39 cellular contexts compared by ENCODE assay signal in genomic region chr6:80832337-80832736, GRCh38.
"Had no signal": no experiment of that assay in that cellular context is flagged by ENCODE, and none has a peak within 500 bp of the region (broad histone marks: within the 10 kb centered on the region; RNA-seq: fewer than 3 reads in every experiment).

No MANE protein-coding gene starts in this region.

- H3K9me3 ChIP-seq: adrenal gland, ascending aorta, body of pancreas, breast epithelium had no signal

- H3K27ac Mint-ChIP-seq: activated naive CD4-positive, alpha-beta T cell treated with anti-CD3 and anti-CD28 coated beads for 36 hours; activated naive CD4-positive, alpha-beta T cell treated with anti-CD3 and anti-CD28 coated beads, Interleukin-2, amount 10 ng/mL, durations not matched to agents 7 days and 5 days; activated naive CD4-positive, alpha-beta T cell treated with anti-CD3 and anti-CD28 coated beads, Interleukin-2, amount 50 U/mL, for 24 hours; activated naive CD4-positive, alpha-beta T cell treated with anti-CD3 and anti-CD28 coated beads, Interleukin-2, amount 50 U/mL, for 72 hours; activated naive CD8-positive, alpha-beta T cell; activated naive CD8-positive, alpha-beta T cell treated with anti-CD3 and anti-CD28 coated beads for 36 hours; activated naive CD8-positive, alpha-beta T cell treated with anti-CD3 and anti-CD28 coated beads, Interleukin-2, amount 10 ng/mL, durations not matched to agents 7 days and 5 days; activated naive CD8-positive, alpha-beta T cell treated with anti-CD3 and anti-CD28 coated beads, Interleukin-2, amount 50 U/mL, for 24 hours; activated T-cell treated with anti-CD3 and anti-CD28 coated beads, Interleukin-2, amount 50 U/mL, for 24 hours; activated T-cell treated with anti-CD3 and anti-CD28 coated beads, Interleukin-2, amount 50 U/mL, for 72 hours; activated T-helper 1 cell treated with anti-CD3 and anti-CD28 coated beads, Interleukin-12 subunit alpha, Interleukin-12 subunit beta, Interleukin-2, Interleukin-4 antibody, amounts not matched to agents 30 ng/mL and 10 ng/mL and 1 ng/mL, durations not matched to agents 14 hours and 24 hours and 36 hours; activated T-helper 17 cell treated with anti-CD3 and anti-CD28 coated beads, Interleukin-2, amount 50 U/mL, for 72 hours; activated T-helper 2 cell treated with anti-CD3 and anti-CD28 coated beads, Interferon-gamma antibody, Interleukin-2, Interleukin-4, amounts not matched to agents 10 μg/mL and 5 μg/mL and 100 μg/mL, durations not matched to agents 14 hours and 24 hours and 36 hours; brain had no signal

- H3K4me1 ChIP-seq: adrenal gland, ascending aorta, body of pancreas, breast epithelium had no signal

- DNase-seq: activated effector memory CD4-positive, alpha-beta T cell treated with anti-CD3 and anti-CD28 coated beads, Interleukin-2, amount 50 U/mL, for 16 hours; activated effector memory CD4-positive, alpha-beta T cell treated with Interleukin-2 at 50 U/mL for 16 hours; activated gamma-delta T cell; activated gamma-delta T cell treated with Interleukin-2 at 50 U/mL for 16 hours; activated naive CD4-positive, alpha-beta T cell; activated naive CD4-positive, alpha-beta T cell treated with anti-CD3 and anti-CD28 coated beads for 36 hours; activated naive CD4-positive, alpha-beta T cell treated with anti-CD3 and anti-CD28 coated beads, Interleukin-2, amount 10 ng/mL, durations not matched to agents 7 days and 5 days; activated naive CD4-positive, alpha-beta T cell treated with anti-CD3 and anti-CD28 coated beads, Interleukin-2, amount 50 U/mL, for 16 hours; activated naive CD4-positive, alpha-beta T cell treated with Interleukin-2 at 50 U/mL for 16 hours; activated naive CD8-positive, alpha-beta T cell treated with anti-CD3 and anti-CD28 coated beads for 36 hours; activated naive CD8-positive, alpha-beta T cell treated with anti-CD3 and anti-CD28 coated beads, Interleukin-2, amount 10 ng/mL, durations not matched to agents 7 days and 5 days; activated naive CD8-positive, alpha-beta T cell treated with anti-CD3 and anti-CD28 coated beads, Interleukin-2, amount 50 U/mL, for 24 hours; activated T-cell treated with anti-CD3 and anti-CD28 coated beads, Interleukin-2, amount 50 U/mL, for 24 hours; activated T-cell treated with anti-CD3 and anti-CD28 coated beads, Interleukin-2, amount 50 U/mL, for 4 hours; activated T-cell treated with anti-CD3 and anti-CD28 coated beads, Interleukin-2, amount 50 U/mL, for 48 hours; activated T-cell treated with anti-CD3 and anti-CD28 coated beads, Interleukin-2, amount 50 U/mL, for 72 hours; adrenal gland; amniotic stem cell; amygdala; anterior cingulate cortex; aorta; body of pancreas; brain microvascular endothelial cell; caudate nucleus; central memory CD4-positive, alpha-beta T cell; cerebellar nuclear complex had no signal

- H3K27me3 Mint-ChIP-seq: activated naive CD4-positive, alpha-beta T cell treated with anti-CD3 and anti-CD28 coated beads, Interleukin-2, amount 10 ng/mL, durations not matched to agents 7 days and 5 days; activated naive CD4-positive, alpha-beta T cell treated with anti-CD3 and anti-CD28 coated beads, Interleukin-2, amount 50 U/mL, for 24 hours; activated naive CD8-positive, alpha-beta T cell; activated naive CD8-positive, alpha-beta T cell treated with anti-CD3 and anti-CD28 coated beads for 36 hours; activated naive CD8-positive, alpha-beta T cell treated with anti-CD3 and anti-CD28 coated beads, Interleukin-2, amount 10 ng/mL, durations not matched to agents 7 days and 5 days; activated naive CD8-positive, alpha-beta T cell treated with anti-CD3 and anti-CD28 coated beads, Interleukin-2, amount 50 U/mL, for 24 hours; activated T-cell treated with anti-CD3 and anti-CD28 coated beads, Interleukin-2, amount 50 U/mL, for 24 hours; activated T-helper 17 cell treated with anti-CD3 and anti-CD28 coated beads, Interleukin-2, amount 50 U/mL, for 72 hours; brain; central memory CD8-positive, alpha-beta T cell had no signal

- H3K36me3 ChIP-seq: adrenal gland, ascending aorta, brain microvascular endothelial cell, breast epithelium, cardiac muscle cell had no signal

- H3K27me3 ChIP-seq: adrenal gland, ascending aorta, body of pancreas, brain microvascular endothelial cell, breast epithelium, cardiac muscle cell had no signal

- H3K27ac ChIP-seq: adrenal gland, ascending aorta, body of pancreas, brain microvascular endothelial cell, breast epithelium, cardiac muscle cell had no signal

- H3K36me3 Mint-ChIP-seq: activated naive CD4-positive, alpha-beta T cell treated with anti-CD3 and anti-CD28 coated beads, Interleukin-2, amount 10 ng/mL, durations not matched to agents 7 days and 5 days; activated naive CD4-positive, alpha-beta T cell treated with anti-CD3 and anti-CD28 coated beads, Interleukin-2, amount 50 U/mL, for 24 hours; activated naive CD4-positive, alpha-beta T cell treated with anti-CD3 and anti-CD28 coated beads, Interleukin-2, amount 50 U/mL, for 72 hours; activated naive CD8-positive, alpha-beta T cell; activated naive CD8-positive, alpha-beta T cell treated with anti-CD3 and anti-CD28 coated beads for 36 hours; activated naive CD8-positive, alpha-beta T cell treated with anti-CD3 and anti-CD28 coated beads, Interleukin-2, amount 10 ng/mL, durations not matched to agents 7 days and 5 days; brain had no signal

- ATAC-seq: activated naive CD4-positive, alpha-beta T cell treated with anti-CD3 and anti-CD28 coated beads, Interleukin-2, amount 50 U/mL, for 72 hours; activated naive CD8-positive, alpha-beta T cell treated with anti-CD3 and anti-CD28 coated beads, Interleukin-2, amount 50 U/mL, for 24 hours; activated T-cell treated with anti-CD3 and anti-CD28 coated beads, Interleukin-2, amount 50 U/mL, for 4 hours; activated T-cell treated with anti-CD3 and anti-CD28 coated beads, Interleukin-2, amount 50 U/mL, for 72 hours; activated T-helper 17 cell treated with anti-CD3 and anti-CD28 coated beads, Interleukin-2, amount 50 U/mL, for 72 hours; body of pancreas had no signal

- FAIRE-seq: astrocyte, bronchial epithelial cell had no signal

- H3K4me3 Mint-ChIP-seq: activated naive CD4-positive, alpha-beta T cell treated with anti-CD3 and anti-CD28 coated beads for 36 hours; activated naive CD4-positive, alpha-beta T cell treated with anti-CD3 and anti-CD28 coated beads, Interleukin-2, amount 10 ng/mL, durations not matched to agents 7 days and 5 days; activated naive CD4-positive, alpha-beta T cell treated with anti-CD3 and anti-CD28 coated beads, Interleukin-2, amount 50 U/mL, for 24 hours; activated naive CD8-positive, alpha-beta T cell; activated naive CD8-positive, alpha-beta T cell treated with anti-CD3 and anti-CD28 coated beads for 36 hours; activated naive CD8-positive, alpha-beta T cell treated with anti-CD3 and anti-CD28 coated beads, Interleukin-2, amount 10 ng/mL, durations not matched to agents 7 days and 5 days; activated naive CD8-positive, alpha-beta T cell treated with anti-CD3 and anti-CD28 coated beads, Interleukin-2, amount 50 U/mL, for 24 hours; activated T-cell treated with anti-CD3 and anti-CD28 coated beads, Interleukin-2, amount 50 U/mL, for 24 hours; activated T-cell treated with anti-CD3 and anti-CD28 coated beads, Interleukin-2, amount 50 U/mL, for 4 hours; activated T-cell treated with anti-CD3 and anti-CD28 coated beads, Interleukin-2, amount 50 U/mL, for 72 hours; activated T-helper 1 cell treated with anti-CD3 and anti-CD28 coated beads, Interleukin-12 subunit alpha, Interleukin-12 subunit beta, Interleukin-2, Interleukin-4 antibody, amounts not matched to agents 30 ng/mL and 10 ng/mL and 1 ng/mL, durations not matched to agents 14 hours and 24 hours and 36 hours; activated T-helper 17 cell treated with anti-CD3 and anti-CD28 coated beads, Interleukin-2, amount 50 U/mL, for 72 hours; brain; central memory CD8-positive, alpha-beta T cell had no signal

- H3K9me3 Mint-ChIP-seq: activated T-helper 17 cell treated with anti-CD3 and anti-CD28 coated beads, Interleukin-2, amount 50 U/mL, for 72 hours had no signal

- H3K4me3 ChIP-seq: adrenal gland, ascending aorta, body of pancreas, breast epithelium, cardiac muscle cell had no signal

- H3K4me1 Mint-ChIP-seq: activated naive CD4-positive, alpha-beta T cell treated with anti-CD3 and anti-CD28 coated beads, Interleukin-2, amount 10 ng/mL, durations not matched to agents 7 days and 5 days; activated naive CD4-positive, alpha-beta T cell treated with anti-CD3 and anti-CD28 coated beads, Interleukin-2, amount 50 U/mL, for 24 hours; activated naive CD8-positive, alpha-beta T cell treated with anti-CD3 and anti-CD28 coated beads for 36 hours; activated naive CD8-positive, alpha-beta T cell treated with anti-CD3 and anti-CD28 coated beads, Interleukin-2, amount 10 ng/mL, durations not matched to agents 7 days and 5 days; activated naive CD8-positive, alpha-beta T cell treated with anti-CD3 and anti-CD28 coated beads, Interleukin-2, amount 50 U/mL, for 24 hours; activated T-helper 17 cell treated with anti-CD3 and anti-CD28 coated beads, Interleukin-2, amount 50 U/mL, for 72 hours; brain; central memory CD8-positive, alpha-beta T cell had no signal
